Comparison of ENCODE assay signal across 15 cellular contexts in the genomic region with DNA sequence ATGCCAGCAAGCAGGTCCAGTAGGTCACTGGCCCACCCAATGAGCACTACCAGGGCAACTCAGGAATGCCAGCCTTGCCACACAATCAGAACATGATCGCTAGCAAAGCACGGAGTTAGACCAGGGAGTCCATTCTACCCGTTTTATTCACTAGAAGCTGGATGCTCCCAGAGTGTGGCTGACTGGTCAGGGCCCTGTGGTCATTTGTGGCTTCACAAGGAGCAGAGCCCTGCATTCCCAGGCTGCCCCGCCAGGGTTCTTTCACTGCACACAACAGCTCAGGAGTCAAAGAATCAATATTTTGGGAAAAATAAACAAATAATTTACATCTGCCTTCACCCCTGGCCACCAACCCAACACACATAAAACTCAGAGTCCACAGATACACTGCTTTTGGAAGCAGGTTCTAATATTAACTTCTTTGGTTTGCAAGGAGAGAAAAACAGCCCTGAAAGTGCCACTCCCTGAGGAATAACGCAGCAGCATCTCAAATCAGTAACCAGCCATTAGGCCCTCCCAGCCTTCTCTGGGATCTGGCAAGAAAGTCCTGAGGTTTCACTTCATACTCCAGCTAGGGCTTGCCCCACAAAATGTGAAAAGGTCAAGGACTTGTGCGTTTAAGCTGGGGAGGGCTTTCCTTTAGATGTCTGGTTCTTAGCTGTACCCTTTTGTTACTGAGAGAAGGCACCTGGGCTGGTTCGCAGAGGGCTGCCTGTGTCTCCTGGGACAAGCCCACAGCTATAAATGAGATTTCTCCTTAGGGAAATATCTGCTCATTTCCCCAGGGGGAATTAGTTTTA. TPM values are rescaled to one million over a fixed set of nuclear protein-coding genes. Genes with fewer than 3 reads are reported as not detected.
DNase-seq lines count a peak whose midpoint lies in the region; ATAC-seq and TF ChIP-seq lines count a peak whose summit lies in the region.
"Had no signal": no experiment of that assay in that cellular context is flagged by ENCODE, and none has a peak within 500 bp of the region (broad histone marks: within the 10 kb centered on the region; RNA-seq: fewer than 3 reads in every experiment).

No MANE protein-coding gene starts in this region.

- ATAC-seq in CD4-positive, alpha-beta T cell (ENCODE audit: poor library complexity) = no peak
- no peak for ATAC-seq in HG03097 (IDR thresholded peaks at IDR 0.05; ENCODE audit: low FRiP score, unreplicated experiment)
- ATAC-seq: pancreas had no signal

- POLR2A ChIA-PET in CD4-positive, alpha-beta T cell (lab: Charles Lee) = no interaction called here

- CTCF ChIA-PET in CD4-positive, alpha-beta T cell (lab: Charles Lee) = no interaction called here

- H3K4me1 Mint-ChIP-seq in CD4-positive, alpha-beta T cell (ENCODE audit: low read depth) = peaks cover 93% of the 10 kb centered on the region
- H3K4me1 Mint-ChIP-seq in progenitor cell of endocrine pancreas (ENCODE audit: low read depth) = peaks cover 42% of the 10 kb centered on the region

- intact Hi-C loops in CD4-positive, alpha-beta T cell (cut with DNase I, micrococcal nuclease) = no loop called here

- no peak for TF ChIP-seq CTCF in CD4-positive, alpha-beta T cell (IDR thresholded peaks at IDR 0.05)
- TF ChIP-seq CTCF in progenitor cell of endocrine pancreas (IDR thresholded peaks at IDR 0.05; ENCODE audit: unreplicated experiment) = peak; percentile 40

- H3K27ac Mint-ChIP-seq in CD4-positive, alpha-beta T cell = peak overlapping the region; percentile 33
- H3K27ac Mint-ChIP-seq in progenitor cell of endocrine pancreas = peak overlapping the region; percentile 87

- H3K36me3 Mint-ChIP-seq in CD4-positive, alpha-beta T cell (ENCODE audit: low read depth) = peaks cover 48% of the 10 kb centered on the region
- H3K36me3 Mint-ChIP-seq in progenitor cell of endocrine pancreas (ENCODE audit: insufficient read depth) = peaks cover 6% of the 10 kb centered on the region

- no peak overlapping the region for H3K4me3 Mint-ChIP-seq in CD4-positive, alpha-beta T cell
- no peak overlapping the region for H3K4me3 Mint-ChIP-seq in progenitor cell of endocrine pancreas (ENCODE audit: low read depth)

- no peaks in the 10 kb centered on the region for H3K9me3 Mint-ChIP-seq in CD4-positive, alpha-beta T cell
- no peaks in the 10 kb centered on the region for H3K9me3 Mint-ChIP-seq in progenitor cell of endocrine pancreas (ENCODE audit: low read depth)

- no peak for DNase-seq in CD4-positive, alpha-beta T cell
- peak; percentile 19 for DNase-seq in NCI-H2107 (lab: John Stamatoyannopoulos, UW)
- DNase-seq in epithelial cell of prostate (ENCODE audit: low read depth, low spot score) = no peak
- peak; percentile 21 for DNase-seq in progenitor cell of endocrine pancreas (ENCODE audit: low spot score, unreplicated experiment)
- no peak for DNase-seq in Ammon's horn (ENCODE audit: low spot score)
- DNase-seq in hypothalamus (lab: John Stamatoyannopoulos, UW) = no peak
- DNase-seq in dermis blood vessel endothelial cell = no peak
- DNase-seq: activated CD4-positive, alpha-beta T cell treated with anti-CD3 and anti-CD28 coated beads, Interleukin-2, amount 50 U/mL, for 1 hour; head of caudate nucleus; NCI-H1105; pancreas; stimulated activated CD4-positive, alpha-beta T cell treated with anti-CD3 and anti-CD28 coated beads, Interleukin-1b, Interleukin-23, amount 100 ng/mL, for 48 hours had no signal

- no peaks in the 10 kb centered on the region for H3K27me3 ChIP-seq in CD4-positive, alpha-beta T cell (ENCODE audit: control insufficient read depth, insufficient read depth, low read length)
- H3K27me3 ChIP-seq: pancreas had no signal

- H3K27me3 Mint-ChIP-seq in CD4-positive, alpha-beta T cell = no peaks in the 10 kb centered on the region
- no peaks in the 10 kb centered on the region for H3K27me3 Mint-ChIP-seq in progenitor cell of endocrine pancreas

- H3K27ac ChIP-seq in CD4-positive, alpha-beta T cell (ENCODE audit: low read depth, low read length) = no peak overlapping the region
- peak overlapping the region; percentile 94 for H3K27ac ChIP-seq in epithelial cell of prostate
- H3K27ac ChIP-seq: pancreas had no signal

- H3K9me3 ChIP-seq in CD4-positive, alpha-beta T cell (ENCODE audit: control insufficient read depth, low read length) = no peaks in the 10 kb centered on the region
- H3K9me3 ChIP-seq: pancreas had no signal

RNA-seq across cellular contexts. Expression of a gene that starts 16.0 kb away (rescaled TPM):
- 10 to 100 TPM; 73.7 to 76.1 TPM for total RNA-seq in CD4-positive, alpha-beta T cell
- total RNA-seq in progenitor cell of endocrine pancreas = 14.4 and 17.9 TPM in 2 replicates
- 26.9 and 31.2 TPM in 2 replicates for total RNA-seq in dermis blood vessel endothelial cell

RNA-seq across cellular contexts. Expression of a gene that starts 43.3 kb away (rescaled TPM):
- not detected for total RNA-seq in CD4-positive, alpha-beta T cell
- total RNA-seq in progenitor cell of endocrine pancreas (0.49 TPM in 1 of 2 replicates, not detected in the other), dermis blood vessel endothelial cell (not detected in 2 replicates)
- total RNA-seq: H1, SK-MEL-5 had no signal

Comparison
In these comparisons a context has a peak if more than half of its experiments do, and no peak if none do; other contexts are left out.
1. DNase-seq: peak in NCI-H2107 (single experiment) and progenitor cell of endocrine pancreas (single experiment); none in CD4-positive, alpha-beta T cell (0 of 10), epithelial cell of prostate (single experiment), Ammon's horn (single experiment), hypothalamus (0 of 51) and dermis blood vessel endothelial cell (single experiment).